Comparison of ENCODE assay signal across 16 cellular contexts in the genomic region with DNA sequence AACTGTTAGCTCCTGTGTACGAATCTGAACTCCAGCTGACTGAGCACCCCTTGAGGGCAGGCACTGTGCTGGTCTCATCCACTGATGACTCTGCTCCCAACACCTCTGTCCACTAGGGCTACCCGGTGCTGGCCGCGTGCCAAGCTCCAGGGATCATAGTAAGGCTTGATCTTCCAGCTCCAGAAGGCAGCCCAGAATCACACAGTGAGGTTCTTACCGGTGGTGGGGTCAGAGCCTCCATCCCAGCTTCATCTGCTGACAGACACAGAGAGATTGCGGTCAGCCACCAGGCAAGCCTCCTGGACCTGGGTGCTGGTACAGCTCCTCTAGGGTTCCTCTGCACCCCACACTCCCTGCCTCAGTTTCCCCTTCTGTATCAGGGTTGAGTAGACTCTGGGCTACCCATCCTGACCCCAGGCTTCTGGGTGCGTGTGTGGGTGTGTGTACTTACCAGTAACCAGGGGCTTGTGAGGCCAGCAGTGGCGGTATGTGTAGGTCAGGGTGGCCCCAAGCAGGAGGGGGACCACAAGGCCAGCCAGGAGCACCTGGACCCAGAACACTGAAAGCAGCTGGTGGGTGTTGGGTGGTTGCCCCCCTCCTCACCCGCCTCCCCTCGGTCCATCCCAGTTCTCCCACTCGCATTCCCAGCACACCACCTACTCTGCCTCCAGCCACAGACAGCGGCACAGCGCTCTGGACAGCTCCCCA. TPM values are rescaled to one million over a fixed set of nuclear protein-coding genes. Genes with fewer than 3 reads are reported as not detected.
DNase-seq lines count a peak whose midpoint lies in the region; ATAC-seq lines count a peak whose summit lies in the region.
"Had no signal": no experiment of that assay in that cellular context is flagged by ENCODE, and none has a peak within 500 bp of the region (broad histone marks: within the 10 kb centered on the region; RNA-seq: fewer than 3 reads in every experiment).

No MANE protein-coding gene starts in this region.

- H3K9me3 Mint-ChIP-seq in activated naive CD4-positive, alpha-beta T cell treated with anti-CD3 and anti-CD28 coated beads, Interleukin-2, amount 50 U/mL, for 24 hours = no peaks in the 10 kb centered on the region
- H3K9me3 Mint-ChIP-seq in activated CD4-positive, alpha-beta memory T cell treated with anti-CD3 and anti-CD28 coated beads for 36 hours = no peaks in the 10 kb centered on the region
- no peaks in the 10 kb centered on the region for H3K9me3 Mint-ChIP-seq in effector memory CD8-positive, alpha-beta T cell
- H3K9me3 Mint-ChIP-seq in stimulated activated naive CD8-positive, alpha-beta T cell treated with anti-CD3 and anti-CD28 coated beads, Interleukin-15, amount 100 ng/mL, for 72 hours = no peaks in the 10 kb centered on the region

- DNase-seq in activated naive CD4-positive, alpha-beta T cell (lab: John Stamatoyannopoulos, UW) = no peak
- DNase-seq in activated CD4-positive, alpha-beta memory T cell treated with anti-CD3 and anti-CD28 coated beads for 36 hours = no peak
- no peak for DNase-seq in effector memory CD8-positive, alpha-beta T cell
- DNase-seq in stimulated activated naive CD8-positive, alpha-beta T cell treated with anti-CD3 and anti-CD28 coated beads, Interleukin-15, amount 100 ng/mL, for 72 hours = no peak
- DNase-seq in NCI-H345 (lab: John Stamatoyannopoulos, UW) (no peak), NCI-H2196 (lab: John Stamatoyannopoulos, UW; ENCODE audit: unreplicated experiment) (no peak)
- DNase-seq in activated effector memory CD4-positive, alpha-beta T cell treated with anti-CD3 and anti-CD28 coated beads, Interleukin-2, amount 50 U/mL, for 16 hours = no peak
- DNase-seq: central memory CD4-positive, alpha-beta T cell; foreskin fibroblast; HCEC 1CT; NCI-H1694; SHP77; stimulated activated CD4-positive, alpha-beta T cell treated with anti-CD3 and anti-CD28 coated beads, Interleukin-2, amount 100 ng/mL, for 48 hours had no signal

- intact Hi-C loops in activated CD4-positive, alpha-beta memory T cell treated with anti-CD3 and anti-CD28 coated beads for 36 hours (cut with micrococcal nuclease) = loop anchor here (5.0 kb wide), 1 partner anchor 265 kb away; the partner anchor contains the start of gene RPL22

- POLR2A ChIA-PET in activated CD4-positive, alpha-beta memory T cell treated with anti-CD3 and anti-CD28 coated beads for 36 hours (lab: Charles Lee) = no interaction called here

- H3K4me3 Mint-ChIP-seq in activated naive CD4-positive, alpha-beta T cell treated with anti-CD3 and anti-CD28 coated beads, Interleukin-2, amount 50 U/mL, for 24 hours = peak overlapping the region; percentile 83
- peak overlapping the region; percentile 15 for H3K4me3 Mint-ChIP-seq in activated CD4-positive, alpha-beta memory T cell treated with anti-CD3 and anti-CD28 coated beads for 36 hours
- peak overlapping the region in 1 of 2 donors; percentile 78 for H3K4me3 Mint-ChIP-seq in effector memory CD8-positive, alpha-beta T cell
- peak overlapping the region; percentile 60 to 64 for H3K4me3 Mint-ChIP-seq in stimulated activated naive CD8-positive, alpha-beta T cell treated with anti-CD3 and anti-CD28 coated beads, Interleukin-15, amount 100 ng/mL, for 72 hours

- H3K4me1 Mint-ChIP-seq in activated naive CD4-positive, alpha-beta T cell treated with anti-CD3 and anti-CD28 coated beads, Interleukin-2, amount 50 U/mL, for 24 hours = peaks cover 53% of the 10 kb centered on the region
- peaks cover 58% of the 10 kb centered on the region for H3K4me1 Mint-ChIP-seq in activated CD4-positive, alpha-beta memory T cell treated with anti-CD3 and anti-CD28 coated beads for 36 hours (ENCODE audit: low read depth)
- peaks cover 19 to 37% of the 10 kb centered on the region in 2 donors for H3K4me1 Mint-ChIP-seq in effector memory CD8-positive, alpha-beta T cell (ENCODE audit: low read depth in 2 of 2)
- H3K4me1 Mint-ChIP-seq in stimulated activated naive CD8-positive, alpha-beta T cell treated with anti-CD3 and anti-CD28 coated beads, Interleukin-15, amount 100 ng/mL, for 72 hours = peaks cover 74% of the 10 kb centered on the region

- CTCF ChIA-PET in activated CD4-positive, alpha-beta memory T cell treated with anti-CD3 and anti-CD28 coated beads for 36 hours (lab: Charles Lee) = interaction anchor here (0.8 to 2.9 kb wide), 8 partner anchors 8 to 39 kb away, joined by 3 to 12 read pairs (median 4); no protein-coding TSS in a partner anchor

- ATAC-seq in effector memory CD8-positive, alpha-beta T cell (replicated peaks) = no peak
- ATAC-seq in stimulated activated naive CD8-positive, alpha-beta T cell treated with anti-CD3 and anti-CD28 coated beads, Interleukin-15, amount 100 ng/mL, for 72 hours = no peak
- ATAC-seq: pancreas had no signal

- peak overlapping the region; percentile 97 for H3K27ac Mint-ChIP-seq in activated naive CD4-positive, alpha-beta T cell treated with anti-CD3 and anti-CD28 coated beads, Interleukin-2, amount 50 U/mL, for 24 hours
- peak overlapping the region; percentile 81 for H3K27ac Mint-ChIP-seq in activated CD4-positive, alpha-beta memory T cell treated with anti-CD3 and anti-CD28 coated beads for 36 hours
- peak overlapping the region; percentile 86 to 99 for H3K27ac Mint-ChIP-seq in effector memory CD8-positive, alpha-beta T cell
- H3K27ac Mint-ChIP-seq in stimulated activated naive CD8-positive, alpha-beta T cell treated with anti-CD3 and anti-CD28 coated beads, Interleukin-15, amount 100 ng/mL, for 72 hours = peak overlapping the region; percentile 53 to 60

- no peaks in the 10 kb centered on the region for H3K27me3 Mint-ChIP-seq in activated naive CD4-positive, alpha-beta T cell treated with anti-CD3 and anti-CD28 coated beads, Interleukin-2, amount 50 U/mL, for 24 hours
- H3K27me3 Mint-ChIP-seq in activated CD4-positive, alpha-beta memory T cell treated with anti-CD3 and anti-CD28 coated beads for 36 hours = no peaks in the 10 kb centered on the region
- H3K27me3 Mint-ChIP-seq in effector memory CD8-positive, alpha-beta T cell = peaks cover 9 to 15% of the 10 kb centered on the region in 2 donors
- peaks cover 2% of the 10 kb centered on the region for H3K27me3 Mint-ChIP-seq in stimulated activated naive CD8-positive, alpha-beta T cell treated with anti-CD3 and anti-CD28 coated beads, Interleukin-15, amount 100 ng/mL, for 72 hours

- peaks cover 10% of the 10 kb centered on the region for H3K36me3 Mint-ChIP-seq in activated naive CD4-positive, alpha-beta T cell treated with anti-CD3 and anti-CD28 coated beads, Interleukin-2, amount 50 U/mL, for 24 hours
- peaks cover 35% of the 10 kb centered on the region for H3K36me3 Mint-ChIP-seq in activated CD4-positive, alpha-beta memory T cell treated with anti-CD3 and anti-CD28 coated beads for 36 hours
- H3K36me3 Mint-ChIP-seq in effector memory CD8-positive, alpha-beta T cell (ENCODE audit: insufficient read depth) = peaks cover 67% of the 10 kb centered on the region

RNA-seq across cellular contexts. Expression of gene TNFRSF25, which starts 3.4 kb away (rescaled TPM):
- total RNA-seq in activated CD4-positive, alpha-beta memory T cell treated with anti-CD3 and anti-CD28 coated beads for 36 hours = 10 to 100 TPM; 90.0 to 97.4 TPM

RNA-seq across cellular contexts. Expression of gene PLEKHG5, which starts 28.9 kb away (rescaled TPM):
- total RNA-seq in activated CD4-positive, alpha-beta memory T cell treated with anti-CD3 and anti-CD28 coated beads for 36 hours = 1 to 10 TPM; 2.1 to 2.2 TPM

RNA-seq across cellular contexts. Expression of gene ESPN, which starts 38.0 kb away (rescaled TPM):
- total RNA-seq in activated CD4-positive, alpha-beta memory T cell treated with anti-CD3 and anti-CD28 coated beads for 36 hours = 1 to 10 TPM in 1 of 2 experiments, under 1 TPM in 1; 0.83 to 1.5 TPM
- total RNA-seq: thoracic aorta had no signal

RNA-seq across cellular contexts. Expression of gene HES2, which starts 42.8 kb away (rescaled TPM):
- under 1 TPM in 1 of 2 experiments, not detected in 1; 0.07 TPM for total RNA-seq in activated CD4-positive, alpha-beta memory T cell treated with anti-CD3 and anti-CD28 coated beads for 36 hours
- total RNA-seq: thoracic aorta had no signal
